14 cellular contexts compared by ENCODE assay signal in genomic region chr17:9292563-9292941, GRCh38.
DNase-seq lines count a peak whose midpoint lies in the region; ATAC-seq and TF ChIP-seq lines count a peak whose summit lies in the region.
"Had no signal": no experiment of that assay in that cellular context is flagged by ENCODE, and none has a peak within 500 bp of the region (broad histone marks: within the 10 kb centered on the region; RNA-seq: fewer than 3 reads in every experiment).

No MANE protein-coding gene starts in this region.

- peaks cover 0 to 2% of the 10 kb centered on the region in 2 donors for H3K4me1 ChIP-seq in esophagus (ENCODE audit: control insufficient read depth in 2 of 2, insufficient read depth in 2 of 2, low read length in 1 of 2)
- peaks cover 0 to 19% (median 10%) of the 10 kb centered on the region in 4 donors for H3K4me1 ChIP-seq in tibial artery

- ATAC-seq in memory B cell (ENCODE audit: low read depth) (no peak), WTC11 (no peak)

- POLR2A ChIA-PET in WTC11 (lab: Charles Lee) = no interaction called here

- H3K4me1 Mint-ChIP-seq in memory B cell (peaks cover 24% of the 10 kb centered on the region), WTC11 (0 out of 2 replicates have a peak, but pooled peaks cover under 1% of the 10 kb centered on the region)

- intact Hi-C loops in tibial artery (cut with DNase I; ENCODE audit: low total_unique reads) = loop anchor here (2.0 kb wide), 2 partner anchors 54 to 300 kb away; no protein-coding TSS in a partner anchor

- H3K27ac Mint-ChIP-seq in memory B cell (peak overlapping the region; percentile 7), WTC11 (no peak overlapping the region)
- H3K27ac Mint-ChIP-seq: activated T-helper 2 cell treated with anti-CD3 and anti-CD28 coated beads, Interferon-gamma antibody, Interleukin-2, Interleukin-4, amounts not matched to agents 10 μg/mL and 5 μg/mL and 100 μg/mL, durations not matched to agents 14 hours and 24 hours and 36 hours had no signal

- CTCF ChIA-PET in WTC11 (lab: Charles Lee) = interaction anchor here (0.6 to 2.3 kb wide), 23 partner anchors 17 to 404 kb away, joined by 3 to 14 read pairs (median 3); partner anchors contain the start of gene CFAP52

- H3K36me3 ChIP-seq in esophagus (ENCODE audit: control insufficient read depth in 2 of 2, insufficient read depth in 2 of 2, low read length in 1 of 2) (no peaks in the 10 kb centered on the region), tibial artery (no peaks in the 10 kb centered on the region)
- H3K36me3 ChIP-seq: BLaER1 had no signal

- H3K27me3 Mint-ChIP-seq in memory B cell (no peaks in the 10 kb centered on the region), WTC11 (ENCODE audit: low read depth) (no peaks in the 10 kb centered on the region)

- no peaks in the 10 kb centered on the region for H3K9me3 Mint-ChIP-seq in memory B cell
- H3K9me3 Mint-ChIP-seq in WTC11 = no peaks in the 10 kb centered on the region; the same call in 1 of the 2 replicates
- H3K9me3 Mint-ChIP-seq: activated T-helper 2 cell treated with anti-CD3 and anti-CD28 coated beads, Interferon-gamma antibody, Interleukin-2, Interleukin-4, amounts not matched to agents 10 μg/mL and 5 μg/mL and 100 μg/mL, durations not matched to agents 14 hours and 24 hours and 36 hours had no signal

- no peak overlapping the region for H3K4me3 Mint-ChIP-seq in memory B cell
- H3K4me3 Mint-ChIP-seq in WTC11 = no peak overlapping the region

- no peak for DNase-seq in memory B cell (ENCODE audit: low spot score in 2 of 2)
- peak; percentile 32 to 73 for DNase-seq in tibial artery
- no peak for DNase-seq in WTC11 (ENCODE audit: low spot score)
- DNase-seq in germinal center (ENCODE audit: low spot score) = no peak
- DNase-seq in NCI-H82 (lab: John Stamatoyannopoulos, UW) = no peak
- DNase-seq: central memory CD4-positive, alpha-beta T cell; effector CD4-positive, alpha-beta T cell; KG1; NCI-H1048; T1000 had no signal

- 0 out of 2 replicates have a peak, but pooled peaks have one; percentile 13 for TF ChIP-seq CTCF in LNCAP (IDR thresholded peaks at IDR 0.05)
- TF ChIP-seq CTCF in tibial artery (IDR thresholded peaks at IDR 0.05) = no peak
- no peak; the same call in 1 of the 2 replicates for TF ChIP-seq CTCF in WTC11 (IDR thresholded peaks at IDR 0.05)

- H3K27ac ChIP-seq in esophagus (ENCODE audit: low read depth in 2 of 2, low read length in 1 of 2) (peak overlapping the region; percentile 5 to 14), tibial artery (peak overlapping the region; percentile 78 to 82)
- H3K27ac ChIP-seq: BLaER1 had no signal

- H3K36me3 Mint-ChIP-seq in memory B cell (peaks cover 3% of the 10 kb centered on the region), WTC11 (no peaks in the 10 kb centered on the region)

- WGBS in esophagus, 2 donors = 52 to 70% methylated on average over 2 of the region's 2 CpGs

- no peak overlapping the region for H3K4me3 ChIP-seq in esophagus (ENCODE audit: low read depth in 1 of 2, low read length in 2 of 2)
- H3K4me3 ChIP-seq in tibial artery = no peak overlapping the region
- H3K4me3 ChIP-seq: BLaER1 had no signal

- no peaks in the 10 kb centered on the region for H3K27me3 ChIP-seq in esophagus (ENCODE audit: control insufficient read depth in 1 of 2, insufficient read depth in 2 of 2, low read length in 2 of 2)
- H3K27me3 ChIP-seq in tibial artery = no peaks in the 10 kb centered on the region
- H3K27me3 ChIP-seq: BLaER1 had no signal

- H3K9me3 ChIP-seq in esophagus (ENCODE audit: control insufficient read depth in 2 of 2, insufficient read depth in 1 of 2, low read depth in 1 of 2, low read length in 1 of 2) = no peaks in the 10 kb centered on the region
- H3K9me3 ChIP-seq in tibial artery = no peaks in the 10 kb centered on the region
- H3K9me3 ChIP-seq: BLaER1 had no signal

TF ChIP-seq in WTC11, 78 proteins besides CTCF, POLR2A, EP300 and RAD21:
- no peak for TF ChIP-seq E2F1 (CRISPR knock-in tag; IDR thresholded peaks at IDR 0.05)

Comparison
In these comparisons a context has a peak if more than half of its experiments do, and no peak if none do; other contexts are left out.
1. DNase-seq: peak in tibial artery (2 of 2); none in memory B cell (0 of 2), WTC11 (single experiment), germinal center (single experiment) and NCI-H82 (single experiment).